16 cellular contexts compared by ENCODE assay signal in the genomic region with DNA sequence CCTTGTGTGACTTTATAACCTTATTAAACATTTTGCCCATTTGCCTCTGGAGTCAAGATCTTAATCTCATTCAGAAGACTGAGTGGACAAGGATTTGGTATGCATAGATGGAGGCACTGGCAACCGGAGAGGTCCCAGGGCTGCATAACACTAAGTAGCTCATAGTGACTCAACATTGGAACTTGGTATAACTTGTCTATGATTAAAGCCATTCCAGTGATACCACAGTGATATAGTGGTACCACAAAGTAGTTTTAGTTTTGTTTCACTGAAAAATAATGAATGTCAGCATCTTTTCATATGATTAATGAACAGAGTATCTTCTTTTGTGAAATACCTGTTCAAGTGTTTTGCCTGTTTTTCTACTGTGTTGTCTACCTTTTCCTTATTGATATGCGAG. TPM values are rescaled to one million over a fixed set of nuclear protein-coding genes. Genes with fewer than 3 reads are reported as not detected.
DNase-seq lines count a peak whose midpoint lies in the region; FAIRE-seq and TF ChIP-seq lines count a peak whose summit lies in the region.
"Had no signal": no experiment of that assay in that cellular context is flagged by ENCODE, and none has a peak within 500 bp of the region (broad histone marks: within the 10 kb centered on the region; RNA-seq: fewer than 3 reads in every experiment).

No MANE protein-coding gene starts in this region.

- intact Hi-C loops in OCI-LY7 (cut with micrococcal nuclease; ENCODE audit: unreplicated experiment): no loop called here

- peaks cover 5% of the 10 kb centered on the region; the same call in 1 of the 2 replicates for H3K79me2 ChIP-seq in OCI-LY7 (ENCODE audit: insufficient read depth, low read depth, low read length)

- H3K9me2 ChIP-seq in OCI-LY7 (ENCODE audit: insufficient read depth, low read length): no peaks in the 10 kb centered on the region

- BruUV-seq in OCI-LY7 (replicated peaks; lab: Mats Ljungman, UMichigan): no TSS peak

- H3K4me1 ChIP-seq in OCI-LY7 (ENCODE audit: insufficient read depth, low read length, poor library complexity, severe bottlenecking): no peaks in the 10 kb centered on the region

- POLR2A ChIA-PET in OCI-LY7 (lab: Charles Lee): no interaction called here

- no peak overlapping the region for H3K4me3 ChIP-seq in epithelial cell of esophagus (ENCODE audit: low read length)
- H3K4me3 ChIP-seq in OCI-LY7 (ENCODE audit: low read depth, low read length, poor library complexity, severe bottlenecking): no peak overlapping the region

- H3K36me3 ChIP-seq in OCI-LY7 (ENCODE audit: insufficient read depth, low read length): peaks cover 8% of the 10 kb centered on the region

- no peak for FAIRE-seq in RCC 7860 (lab: Jason Lieb, UNC)

- H3K9me3 ChIP-seq in OCI-LY7 (ENCODE audit: low read length): no peaks in the 10 kb centered on the region

- H4K20me1 ChIP-seq in OCI-LY7 (ENCODE audit: insufficient read depth, low read length): no peaks in the 10 kb centered on the region

- no peak overlapping the region for H2AFZ ChIP-seq in OCI-LY7 (ENCODE audit: low read length)

- DNase-seq in GM03348 (ENCODE audit: low spot score) (peak; percentile 57), RCC 7860 (ENCODE audit: low spot score) (peak; percentile 9), epithelial cell of esophagus (ENCODE audit: low read depth) (peak; percentile 86), renal cortical epithelial cell (ENCODE audit: low read depth) (peak; percentile 38), NCI-H2081 (lab: John Stamatoyannopoulos, UW) (no peak), OCI-LY7 (ENCODE audit: low spot score) (no peak)
- no peak for DNase-seq in stimulated activated CD4-positive, alpha-beta T cell treated with anti-CD3 and anti-CD28 coated beads, Interleukin-12 subunit alpha, Interleukin-12 subunit beta, amount 100 ng/mL, for 4 hours
- DNase-seq in activated CD4-positive, alpha-beta T cell treated with anti-CD3 and anti-CD28 coated beads for 48 hours: no peak
- DNase-seq: activated CD4-positive, alpha-beta T cell treated with anti-CD3 and anti-CD28 coated beads for 1 hour; activated naive CD8-positive, alpha-beta T cell treated with anti-CD3 and anti-CD28 coated beads for 36 hours; CD8-positive, alpha-beta T cell; cerebellar nuclear complex; naive B cell; NCI-H1694 treated with DMSO at 0.1 percent for 48 hours; NCI-H524; T-cell had no signal

- no peak for TF ChIP-seq CTCF in epithelial cell of esophagus (IDR thresholded peaks at IDR 0.05; ENCODE audit: insufficient read depth, low read depth, low read length, missing control alignments)
- TF ChIP-seq CTCF in OCI-LY7 (conservative IDR thresholded peaks at IDR 0.05; ENCODE audit: low read length): no peak

- CTCF ChIA-PET in OCI-LY7 (lab: Charles Lee; ENCODE audit: unreplicated experiment): no interaction called here

- H3K4me2 ChIP-seq in OCI-LY7 (ENCODE audit: low read length): no peak overlapping the region

- H3K27ac ChIP-seq in OCI-LY7 (ENCODE audit: low read depth, low read length, poor library complexity, severe bottlenecking): no peak overlapping the region

RNA-seq across cellular contexts. Expression of a gene that starts 26.4 kb away (rescaled TPM):
- 23.8 and 24.2 TPM in 2 replicates for total RNA-seq in renal cortical epithelial cell
- 11.6 and 16.8 TPM in 2 replicates for total RNA-seq in OCI-LY7 (2014; rRNA removed; shearing (Covaris generic))
- 20.4 and 22.3 TPM in 2 replicates for total RNA-seq in OCI-LY7 (2022)

RNA-seq across cellular contexts. Expression of a gene that starts 58.2 kb away (rescaled TPM):
- total RNA-seq in renal cortical epithelial cell (61.8 and 75.8 TPM in 2 replicates), OCI-LY7 (2022) (30.0 and 33.2 TPM in 2 replicates)
- 20.4 and 25.6 TPM in 2 replicates for total RNA-seq in OCI-LY7 (2014; rRNA removed; shearing (Covaris generic))

Comparison
In these comparisons a context has a peak if more than half of its experiments do, and no peak if none do; other contexts are left out.
1. DNase-seq: peak in GM03348 (single experiment), RCC 7860 (single experiment), epithelial cell of esophagus (single experiment) and renal cortical epithelial cell (single experiment); none in stimulated activated CD4-positive, alpha-beta T cell treated with anti-CD3 and anti-CD28 coated beads, Interleukin-12 subunit alpha, Interleukin-12 subunit beta, amount 100 ng/mL, for 4 hours (single experiment), NCI-H2081 (0 of 2), OCI-LY7 (single experiment) and activated CD4-positive, alpha-beta T cell treated with anti-CD3 and anti-CD28 coated beads for 48 hours (single experiment).